In the genomic region with DNA sequence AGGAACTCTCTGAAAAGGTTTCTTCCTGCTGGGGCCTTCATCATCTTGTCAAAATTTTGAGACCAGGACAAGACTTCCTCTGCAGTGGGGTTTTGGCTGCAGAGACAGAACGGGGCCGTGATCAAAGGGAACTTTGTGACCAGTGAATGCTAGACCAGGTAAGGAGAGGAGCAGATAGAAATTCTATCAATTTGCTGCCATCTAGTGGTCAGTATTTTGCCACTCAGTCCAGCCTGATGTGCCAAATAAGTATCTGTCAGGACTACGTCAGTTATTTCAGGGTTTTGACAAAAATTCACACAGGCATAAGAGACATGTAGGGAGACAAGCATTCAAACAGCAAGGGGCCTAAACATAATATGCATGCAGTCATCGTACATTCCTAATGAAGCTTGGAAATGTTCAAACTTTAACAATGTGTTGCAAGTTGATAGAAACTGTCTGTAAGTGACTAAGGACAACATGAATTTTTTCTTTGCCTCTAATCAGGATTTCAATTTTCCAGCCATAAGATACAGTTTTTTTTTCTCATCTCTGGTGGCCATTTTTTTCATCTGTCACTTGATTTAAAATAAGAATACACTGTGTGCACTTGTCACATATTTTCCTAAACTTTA, we compare ENCODE assay signal across 1 cellular context.
TF ChIP-seq lines count a peak whose summit lies in the region.

No MANE protein-coding gene starts in this region.

TF ChIP-seq in GM12878, 131 proteins besides CTCF, POLR2A, EP300 and RAD21:
- TF ChIP-seq SMC3 (IDR thresholded peaks at IDR 0.05; ENCODE audit: borderline replicate concordance, low read length) (peak; percentile 78), MEF2A (IDR thresholded peaks at IDR 0.05; ENCODE audit: insufficient read depth, low read depth, low read length) (no peak), KLF5 (IDR thresholded peaks at IDR 0.05; ENCODE audit: partially characterized antibody) (no peak), RCOR1 (conservative IDR thresholded peaks at IDR 0.05; ENCODE audit: low read depth, low read length) (no peak), FOXM1 (IDR thresholded peaks at IDR 0.05; ENCODE audit: low read depth, low read length) (no peak), MYB (IDR thresholded peaks at IDR 0.05; ENCODE audit: borderline replicate concordance, low read depth, low read length) (no peak), TARDBP (IDR thresholded peaks at IDR 0.05; ENCODE audit: borderline replicate concordance) (no peak), ETV6 (conservative IDR thresholded peaks at IDR 0.05 in 1 of 2, IDR thresholded peaks at IDR 0.05 in 1 of 2; ENCODE audit: borderline replicate concordance in 1 of 2, low read depth in 1 of 2) (no peak), PML (IDR thresholded peaks at IDR 0.05; ENCODE audit: low read length) (no peak), HCFC1 (IDR thresholded peaks at IDR 0.05; ENCODE audit: low read length) (no peak), ZNF622 (IDR thresholded peaks at IDR 0.05) (no peak)
- TF ChIP-seq, protein P1, sequence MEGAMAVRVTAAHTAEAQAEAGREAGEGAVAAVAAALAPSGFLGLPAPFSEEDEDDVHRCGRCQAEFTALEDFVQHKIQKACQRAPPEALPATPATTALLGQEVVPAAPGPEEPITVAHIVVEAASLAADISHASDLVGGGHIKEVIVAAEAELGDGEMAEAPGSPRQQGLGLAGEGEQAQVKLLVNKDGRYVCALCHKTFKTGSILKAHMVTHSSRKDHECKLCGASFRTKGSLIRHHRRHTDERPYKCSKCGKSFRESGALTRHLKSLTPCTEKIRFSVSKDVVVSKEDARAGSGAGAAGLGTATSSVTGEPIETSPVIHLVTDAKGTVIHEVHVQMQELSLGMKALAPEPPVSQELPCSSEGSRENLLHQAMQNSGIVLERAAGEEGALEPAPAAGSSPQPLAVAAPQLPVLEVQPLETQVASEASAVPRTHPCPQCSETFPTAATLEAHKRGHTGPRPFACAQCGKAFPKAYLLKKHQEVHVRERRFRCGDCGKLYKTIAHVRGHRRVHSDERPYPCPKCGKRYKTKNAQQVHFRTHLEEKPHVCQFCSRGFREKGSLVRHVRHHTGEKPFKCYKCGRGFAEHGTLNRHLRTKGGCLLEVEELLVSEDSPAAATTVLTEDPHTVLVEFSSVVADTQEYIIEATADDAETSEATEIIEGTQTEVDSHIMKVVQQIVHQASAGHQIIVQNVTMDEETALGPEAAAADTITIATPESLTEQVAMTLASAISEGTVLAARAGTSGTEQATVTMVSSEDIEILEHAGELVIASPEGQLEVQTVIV (IDR thresholded peaks at IDR 0.05; ENCODE audit: borderline replicate concordance, partially characterized antibody) = no peak
- TF ChIP-seq, protein P2, sequence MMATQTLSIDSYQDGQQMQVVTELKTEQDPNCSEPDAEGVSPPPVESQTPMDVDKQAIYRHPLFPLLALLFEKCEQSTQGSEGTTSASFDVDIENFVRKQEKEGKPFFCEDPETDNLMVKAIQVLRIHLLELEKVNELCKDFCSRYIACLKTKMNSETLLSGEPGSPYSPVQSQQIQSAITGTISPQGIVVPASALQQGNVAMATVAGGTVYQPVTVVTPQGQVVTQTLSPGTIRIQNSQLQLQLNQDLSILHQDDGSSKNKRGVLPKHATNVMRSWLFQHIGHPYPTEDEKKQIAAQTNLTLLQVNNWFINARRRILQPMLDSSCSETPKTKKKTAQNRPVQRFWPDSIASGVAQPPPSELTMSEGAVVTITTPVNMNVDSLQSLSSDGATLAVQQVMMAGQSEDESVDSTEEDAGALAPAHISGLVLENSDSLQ (IDR thresholded peaks at IDR 0.05) = 0 out of 2 replicates have a peak, but pooled peaks have one; percentile 21
- TF ChIP-seq, protein P3, sequence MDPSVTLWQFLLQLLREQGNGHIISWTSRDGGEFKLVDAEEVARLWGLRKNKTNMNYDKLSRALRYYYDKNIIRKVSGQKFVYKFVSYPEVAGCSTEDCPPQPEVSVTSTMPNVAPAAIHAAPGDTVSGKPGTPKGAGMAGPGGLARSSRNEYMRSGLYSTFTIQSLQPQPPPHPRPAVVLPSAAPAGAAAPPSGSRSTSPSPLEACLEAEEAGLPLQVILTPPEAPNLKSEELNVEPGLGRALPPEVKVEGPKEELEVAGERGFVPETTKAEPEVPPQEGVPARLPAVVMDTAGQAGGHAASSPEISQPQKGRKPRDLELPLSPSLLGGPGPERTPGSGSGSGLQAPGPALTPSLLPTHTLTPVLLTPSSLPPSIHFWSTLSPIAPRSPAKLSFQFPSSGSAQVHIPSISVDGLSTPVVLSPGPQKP (IDR thresholded peaks at IDR 0.05; ENCODE audit: low read depth, low read length) = no peak
